17 cellular contexts compared by ENCODE assay signal in genomic region chr1:174447866-174448530, GRCh38.
"Had no signal": no experiment of that assay in that cellular context is flagged by ENCODE, and none has a peak within 500 bp of the region (broad histone marks: within the 10 kb centered on the region; RNA-seq: fewer than 3 reads in every experiment).

A gene with protein sequence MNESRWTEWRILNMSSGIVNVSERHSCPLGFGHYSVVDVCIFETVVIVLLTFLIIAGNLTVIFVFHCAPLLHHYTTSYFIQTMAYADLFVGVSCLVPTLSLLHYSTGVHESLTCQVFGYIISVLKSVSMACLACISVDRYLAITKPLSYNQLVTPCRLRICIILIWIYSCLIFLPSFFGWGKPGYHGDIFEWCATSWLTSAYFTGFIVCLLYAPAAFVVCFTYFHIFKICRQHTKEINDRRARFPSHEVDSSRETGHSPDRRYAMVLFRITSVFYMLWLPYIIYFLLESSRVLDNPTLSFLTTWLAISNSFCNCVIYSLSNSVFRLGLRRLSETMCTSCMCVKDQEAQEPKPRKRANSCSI (plus strand): TSS chr1:174447964. CDS start chr1:174448112, 148 bp downstream.

- H3K4me1 Mint-ChIP-seq: mesothelial cell of epicardium had no signal

- DNase-seq: activated CD4-positive, alpha-beta T cell treated with anti-CD3 and anti-CD28 coated beads for 48 hours; activated CD8-positive, alpha-beta memory T cell treated with anti-CD3 and anti-CD28 coated beads, Interleukin-2, amount 50 U/mL, for 48 hours; activated CD8-positive, alpha-beta T cell treated with anti-CD3 and anti-CD28 coated beads, Interleukin-2, amount 10 ng/mL, durations not matched to agents 7 days and 5 days; activated naive CD4-positive, alpha-beta T cell treated with Interleukin-2 at 50 U/mL for 16 hours; effector memory CD4-positive, alpha-beta T cell; gastrocnemius medialis; kidney; sigmoid colon; stimulated activated CD4-positive, alpha-beta T cell treated with anti-CD3 and anti-CD28 coated beads, Interleukin-12 subunit alpha, Interleukin-12 subunit beta, amount 100 ng/mL, for 4 hours; stimulated activated naive CD4-positive, alpha-beta T cell treated with Interleukin-2 at 50 U/mL for 16 hours; T-cell; upper lobe of left lung had no signal

- H3K36me3 Mint-ChIP-seq: mesothelial cell of epicardium had no signal

- H3K4me3 Mint-ChIP-seq: activated CD8-positive, alpha-beta T cell treated with anti-CD3 and anti-CD28 coated beads, Interleukin-2, amount 10 ng/mL, durations not matched to agents 7 days and 5 days; mesothelial cell of epicardium; T-cell had no signal

- H3K27me3 ChIP-seq: gastrocnemius medialis, sigmoid colon, suprapubic skin, upper lobe of left lung had no signal

- H3K27ac ChIP-seq: coronary artery, epithelial cell of prostate, gastrocnemius medialis, sigmoid colon, suprapubic skin, VCaP had no signal

- H3K9me3 ChIP-seq: gastrocnemius medialis, sigmoid colon, suprapubic skin, upper lobe of left lung had no signal

- H3K4me1 ChIP-seq: gastrocnemius medialis, suprapubic skin had no signal

- H3K27me3 Mint-ChIP-seq: T-cell had no signal

- ATAC-seq: activated CD8-positive, alpha-beta T cell treated with anti-CD3 and anti-CD28 coated beads, Interleukin-2, amount 10 ng/mL, durations not matched to agents 7 days and 5 days; gastrocnemius medialis; T-cell had no signal

- H3K27ac Mint-ChIP-seq: activated CD8-positive, alpha-beta T cell treated with anti-CD3 and anti-CD28 coated beads, Interleukin-2, amount 10 ng/mL, durations not matched to agents 7 days and 5 days; mesothelial cell of epicardium; T-cell had no signal
